12 cellular contexts compared by ENCODE assay signal in genomic region chr12:67274186-67274585, GRCh38. TPM values are rescaled to one million over a fixed set of nuclear protein-coding genes. Genes with fewer than 3 reads are reported as not detected.
DNase-seq lines count a peak whose midpoint lies in the region; ATAC-seq and TF ChIP-seq lines count a peak whose summit lies in the region.
"Had no signal": no experiment of that assay in that cellular context is flagged by ENCODE, and none has a peak within 500 bp of the region (broad histone marks: within the 10 kb centered on the region; RNA-seq: fewer than 3 reads in every experiment).

No MANE protein-coding gene starts in this region.

- TF ChIP-seq CTCF in Calu3 (IDR thresholded peaks at IDR 0.05; ENCODE audit: unreplicated experiment), result no peak

- H3K27ac Mint-ChIP-seq in Calu3 (ENCODE audit: unreplicated experiment), result peak overlapping the region; percentile 74
- peak overlapping the region; percentile 70 for H3K27ac Mint-ChIP-seq in activated CD8-positive, alpha-beta T cell treated with anti-CD3 and anti-CD28 coated beads, Interleukin-2, amount 10 ng/mL, durations not matched to agents 7 days and 5 days

- peak overlapping the region; percentile 3 for H3K27ac ChIP-seq in muscle layer of duodenum (ENCODE audit: low read length)

- H3K36me3 ChIP-seq in muscle layer of duodenum (ENCODE audit: control insufficient read depth in 1 of 2, insufficient read depth in 2 of 2, low read length in 2 of 2), result peaks cover 0 to 8% of the 10 kb centered on the region in 2 donors

- H3K9me3 Mint-ChIP-seq in Calu3 (ENCODE audit: low read depth, unreplicated experiment), result no peaks in the 10 kb centered on the region
- no peaks in the 10 kb centered on the region for H3K9me3 Mint-ChIP-seq in activated CD8-positive, alpha-beta T cell treated with anti-CD3 and anti-CD28 coated beads, Interleukin-2, amount 10 ng/mL, durations not matched to agents 7 days and 5 days (ENCODE audit: insufficient read depth)

- CTCF ChIA-PET in Calu3 (lab: Charles Lee), result no interaction called here
- CTCF ChIA-PET in activated CD8-positive, alpha-beta T cell treated with anti-CD3 and anti-CD28 coated beads, Interleukin-2, amount 10 ng/mL, durations not matched to agents 7 days and 5 days (lab: Charles Lee), result interaction anchor here (1.0 kb wide), 2 partner anchors 19 to 22 kb away, joined by 3 read pairs; no protein-coding TSS in a partner anchor

- intact Hi-C loops in Calu3 (cut with micrococcal nuclease; ENCODE audit: unreplicated experiment), result no loop called here

- BruUV-seq in Calu3 (replicated peaks; lab: Mats Ljungman, UMichigan), result no TSS peak

- no peaks in the 10 kb centered on the region for H3K9me3 ChIP-seq in muscle layer of duodenum (ENCODE audit: control insufficient read depth in 1 of 2, low read length in 2 of 2)

- H3K4me1 Mint-ChIP-seq in Calu3 (ENCODE audit: low read depth, unreplicated experiment), result peaks cover 54% of the 10 kb centered on the region
- peaks cover 63% of the 10 kb centered on the region for H3K4me1 Mint-ChIP-seq in activated CD8-positive, alpha-beta T cell treated with anti-CD3 and anti-CD28 coated beads, Interleukin-2, amount 10 ng/mL, durations not matched to agents 7 days and 5 days (ENCODE audit: low read depth)

- POLR2A ChIA-PET in activated CD8-positive, alpha-beta T cell treated with anti-CD3 and anti-CD28 coated beads, Interleukin-2, amount 10 ng/mL, durations not matched to agents 7 days and 5 days (lab: Charles Lee), result no interaction called here

- H3K36me3 Mint-ChIP-seq in Calu3 (ENCODE audit: insufficient read depth, unreplicated experiment), result peaks cover 27% of the 10 kb centered on the region
- peaks cover 63% of the 10 kb centered on the region for H3K36me3 Mint-ChIP-seq in activated CD8-positive, alpha-beta T cell treated with anti-CD3 and anti-CD28 coated beads, Interleukin-2, amount 10 ng/mL, durations not matched to agents 7 days and 5 days (ENCODE audit: low read depth)

- peak overlapping the region; percentile 36 for H3K4me3 Mint-ChIP-seq in Calu3 (ENCODE audit: low read depth, unreplicated experiment)
- peak overlapping the region; percentile 49 for H3K4me3 Mint-ChIP-seq in activated CD8-positive, alpha-beta T cell treated with anti-CD3 and anti-CD28 coated beads, Interleukin-2, amount 10 ng/mL, durations not matched to agents 7 days and 5 days

- no peaks in the 10 kb centered on the region for H3K27me3 ChIP-seq in muscle layer of duodenum (ENCODE audit: low read depth, low read length)

- no peaks in the 10 kb centered on the region for H3K27me3 Mint-ChIP-seq in Calu3 (ENCODE audit: unreplicated experiment)
- no peaks in the 10 kb centered on the region for H3K27me3 Mint-ChIP-seq in activated CD8-positive, alpha-beta T cell treated with anti-CD3 and anti-CD28 coated beads, Interleukin-2, amount 10 ng/mL, durations not matched to agents 7 days and 5 days (ENCODE audit: low read depth)

- peak; percentile 27 for ATAC-seq in GM21526 (IDR thresholded peaks at IDR 0.05; ENCODE audit: low FRiP score, unreplicated experiment)
- no peak for ATAC-seq in activated CD8-positive, alpha-beta T cell treated with anti-CD3 and anti-CD28 coated beads, Interleukin-2, amount 10 ng/mL, durations not matched to agents 7 days and 5 days
- ATAC-seq in HG03354 (IDR thresholded peaks at IDR 0.05; ENCODE audit: poor library complexity, severe bottlenecking, unreplicated experiment), result no peak

- no peak overlapping the region for H3K4me3 ChIP-seq in muscle layer of duodenum (ENCODE audit: low read depth in 1 of 2, low read length in 2 of 2)

- DNase-seq in Calu3, result no peak
- no peak for DNase-seq in activated CD8-positive, alpha-beta T cell treated with anti-CD3 and anti-CD28 coated beads, Interleukin-2, amount 10 ng/mL, durations not matched to agents 7 days and 5 days
- DNase-seq in inferior parietal cortex (ENCODE audit: extremely low spot score), result no peak
- DNase-seq in mucosa of gallbladder (ENCODE audit: low spot score), result no peak
- DNase-seq: activated CD4-positive, alpha-beta T cell treated with anti-CD3 and anti-CD28 coated beads for 1 hour; amniotic stem cell; effector CD8-positive, alpha-beta T cell; midbrain; NCI-H524 had no signal

- H3K4me1 ChIP-seq in muscle layer of duodenum (ENCODE audit: control insufficient read depth in 1 of 2, insufficient read depth in 2 of 2, low read length in 2 of 2), result peaks cover 13 to 49% of the 10 kb centered on the region in 2 donors

RNA-seq across cellular contexts. Expression of gene CAND1, which starts 5.0 kb away (rescaled TPM):
- total RNA-seq in Calu3 (2022) (182 and 197 TPM in 2 replicates), mucosa of gallbladder (129 TPM)
- total RNA-seq in activated CD8-positive, alpha-beta T cell treated with anti-CD3 and anti-CD28 coated beads, Interleukin-2, amount 10 ng/mL, durations not matched to agents 7 days and 5 days, result 100 to 1,000 TPM; 153 to 165 TPM
